ENCODE assay signal across 8 cellular contexts in the genomic region with DNA sequence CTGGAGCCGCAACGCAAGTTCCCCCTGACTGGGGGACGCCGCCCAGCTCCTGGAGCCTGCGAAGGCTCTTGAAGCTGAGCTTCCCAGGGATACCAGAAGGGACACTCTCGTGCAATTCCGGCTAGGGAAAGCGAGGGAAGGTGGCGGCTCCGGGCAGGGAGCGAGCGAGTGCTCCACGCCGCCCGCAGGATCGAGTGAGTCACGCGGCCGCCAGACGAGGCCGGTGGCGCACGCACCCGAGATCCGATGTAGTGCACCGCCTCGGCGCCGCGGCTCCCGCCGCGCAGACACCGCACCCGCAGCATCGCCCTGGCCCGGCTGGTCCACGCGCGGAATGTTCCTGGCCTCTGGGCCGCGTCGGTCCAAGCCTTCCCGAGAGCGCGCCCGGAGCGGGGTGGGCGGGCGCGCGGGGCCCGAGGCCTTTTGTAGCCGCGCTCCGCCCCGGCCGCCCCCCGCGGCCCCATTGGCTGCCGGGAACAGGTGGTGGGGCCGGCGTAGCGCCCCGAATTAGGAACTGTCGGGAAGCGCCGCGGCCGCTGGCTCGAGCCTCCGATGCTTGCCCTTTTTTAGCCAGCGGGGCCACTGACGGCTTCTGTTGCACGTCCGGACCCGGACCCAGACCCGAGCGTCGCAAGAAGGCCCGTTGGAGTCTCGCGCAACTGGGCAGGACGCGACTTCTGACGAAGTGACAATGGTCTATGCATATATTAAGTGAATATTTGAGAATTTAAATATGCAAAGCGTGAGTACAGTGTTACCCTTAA. TPM values are rescaled to one million over a fixed set of nuclear protein-coding genes. Genes with fewer than 3 reads are reported as not detected.
A peak's percentile ranks its signal among the peaks of the same experiment; 100 is the strongest.
DNase-seq lines count a peak whose midpoint lies in the region; ATAC-seq, FAIRE-seq and TF ChIP-seq lines count a peak whose summit lies in the region.

A gene with protein sequence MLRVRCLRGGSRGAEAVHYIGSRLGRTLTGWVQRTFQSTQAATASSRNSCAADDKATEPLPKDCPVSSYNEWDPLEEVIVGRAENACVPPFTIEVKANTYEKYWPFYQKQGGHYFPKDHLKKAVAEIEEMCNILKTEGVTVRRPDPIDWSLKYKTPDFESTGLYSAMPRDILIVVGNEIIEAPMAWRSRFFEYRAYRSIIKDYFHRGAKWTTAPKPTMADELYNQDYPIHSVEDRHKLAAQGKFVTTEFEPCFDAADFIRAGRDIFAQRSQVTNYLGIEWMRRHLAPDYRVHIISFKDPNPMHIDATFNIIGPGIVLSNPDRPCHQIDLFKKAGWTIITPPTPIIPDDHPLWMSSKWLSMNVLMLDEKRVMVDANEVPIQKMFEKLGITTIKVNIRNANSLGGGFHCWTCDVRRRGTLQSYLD (minus strand): TSS at position 396 of the 764 bp plus-strand sequence. CDS start 91 bp downstream, at position 305.

- H3K36me3 Mint-ChIP-seq in activated CD8-positive, alpha-beta memory T cell treated with anti-CD3 and anti-CD28 coated beads, Interleukin-2, amount 10 ng/mL, durations not matched to agents 7 days and 5 days: no peaks in the 10 kb centered on the region
- peaks cover 20% of the 10 kb centered on the region for H3K36me3 Mint-ChIP-seq in stimulated activated memory B cell treated with anti-CD40 and anti-IgM and Interleukin-4, amounts not matched to agents 10 μg/mL and 1 μg/mL and 100 μg/mL, for 72 hours

- no peaks in the 10 kb centered on the region for H3K9me3 ChIP-seq in mononuclear cell (ENCODE audit: low read depth, low read length)

- H3K9me3 Mint-ChIP-seq in activated CD8-positive, alpha-beta memory T cell treated with anti-CD3 and anti-CD28 coated beads, Interleukin-2, amount 10 ng/mL, durations not matched to agents 7 days and 5 days (ENCODE audit: low read depth): no peaks in the 10 kb centered on the region
- H3K9me3 Mint-ChIP-seq in stimulated activated memory B cell treated with anti-CD40 and anti-IgM and Interleukin-4, amounts not matched to agents 10 μg/mL and 1 μg/mL and 100 μg/mL, for 72 hours: no peaks in the 10 kb centered on the region

- FAIRE-seq in GM18507 (lab: Jason Lieb, UNC): peak; percentile 89

- H3K27me3 Mint-ChIP-seq in activated CD8-positive, alpha-beta memory T cell treated with anti-CD3 and anti-CD28 coated beads, Interleukin-2, amount 10 ng/mL, durations not matched to agents 7 days and 5 days: peaks cover 70% of the 10 kb centered on the region
- H3K27me3 Mint-ChIP-seq in stimulated activated memory B cell treated with anti-CD40 and anti-IgM and Interleukin-4, amounts not matched to agents 10 μg/mL and 1 μg/mL and 100 μg/mL, for 72 hours: no peaks in the 10 kb centered on the region

- TF ChIP-seq CTCF in AG04449 (IDR thresholded peaks at IDR 0.05; ENCODE audit: insufficient read depth, low read length, missing control alignments) (peak; percentile 71), epithelial cell of proximal tubule (conservative IDR thresholded peaks at IDR 0.05; ENCODE audit: low read depth, low read length) (peak; percentile 47)

- H3K27me3 ChIP-seq in mononuclear cell (ENCODE audit: insufficient read depth, low read length): peaks cover 44% of the 10 kb centered on the region

- H3K4me1 Mint-ChIP-seq in activated CD8-positive, alpha-beta memory T cell treated with anti-CD3 and anti-CD28 coated beads, Interleukin-2, amount 10 ng/mL, durations not matched to agents 7 days and 5 days: peaks cover 18% of the 10 kb centered on the region
- peaks cover 39% of the 10 kb centered on the region for H3K4me1 Mint-ChIP-seq in stimulated activated memory B cell treated with anti-CD40 and anti-IgM and Interleukin-4, amounts not matched to agents 10 μg/mL and 1 μg/mL and 100 μg/mL, for 72 hours

- peak; percentile 86 for ATAC-seq in HG02885 (IDR thresholded peaks at IDR 0.05; ENCODE audit: poor library complexity, unreplicated experiment)
- ATAC-seq in activated CD8-positive, alpha-beta memory T cell treated with anti-CD3 and anti-CD28 coated beads, Interleukin-2, amount 10 ng/mL, durations not matched to agents 7 days and 5 days: peak; percentile 88
- ATAC-seq in stimulated activated memory B cell treated with anti-CD40 and anti-IgM and Interleukin-4, amounts not matched to agents 10 μg/mL and 1 μg/mL and 100 μg/mL, for 72 hours: peak; percentile 96

- CTCF ChIA-PET in AG04449 (lab: Yijun Ruan, JAX): interaction anchor here (0.7 to 2.3 kb wide), 6 partner anchors 15 to 215 kb away, joined by 3 to 11 read pairs (median 4); a partner anchor contains a TSS
- CTCF ChIA-PET in activated CD8-positive, alpha-beta memory T cell treated with anti-CD3 and anti-CD28 coated beads, Interleukin-2, amount 10 ng/mL, durations not matched to agents 7 days and 5 days (lab: Charles Lee): interaction anchor here (2.0 kb wide), 1 partner anchor 24 kb away, joined by 7 read pairs; a partner anchor contains a TSS

- H3K4me3 ChIP-seq in AG04449 (ENCODE audit: low read depth, low read length) (peak within 1 kb of the TSS; percentile 48), epithelial cell of proximal tubule (ENCODE audit: low read depth, low read length) (peak within 1 kb of the TSS; percentile 54), mononuclear cell (ENCODE audit: low read length) (peak within 1 kb of the TSS; percentile 42)

- POLR2A ChIA-PET in AG04449 (lab: Yijun Ruan, JAX): no interaction called here

- H3K4me1 ChIP-seq in mononuclear cell (ENCODE audit: insufficient read depth, low read length): peaks cover 16% of the 10 kb centered on the region

- H3K4me3 Mint-ChIP-seq in activated CD8-positive, alpha-beta memory T cell treated with anti-CD3 and anti-CD28 coated beads, Interleukin-2, amount 10 ng/mL, durations not matched to agents 7 days and 5 days: peak within 1 kb of the TSS; percentile 58
- peak within 1 kb of the TSS; percentile 93 for H3K4me3 Mint-ChIP-seq in stimulated activated memory B cell treated with anti-CD40 and anti-IgM and Interleukin-4, amounts not matched to agents 10 μg/mL and 1 μg/mL and 100 μg/mL, for 72 hours

- no peak for DNase-seq in AG04449 (ENCODE audit: low read depth, low spot score)
- peak; percentile 81 for DNase-seq in GM18507 (ENCODE audit: extremely low spot score, insufficient read length, low read depth)
- DNase-seq in NCI-H2171 treated with DMSO at 0.1 percent for 48 hours (lab: John Stamatoyannopoulos, UW): peak; percentile 81
- DNase-seq in activated CD8-positive, alpha-beta memory T cell treated with anti-CD3 and anti-CD28 coated beads, Interleukin-2, amount 10 ng/mL, durations not matched to agents 7 days and 5 days: peak; percentile 55
- DNase-seq in epithelial cell of proximal tubule (ENCODE audit: low read depth): no peak

- H3K27ac Mint-ChIP-seq in activated CD8-positive, alpha-beta memory T cell treated with anti-CD3 and anti-CD28 coated beads, Interleukin-2, amount 10 ng/mL, durations not matched to agents 7 days and 5 days: no peak within 1 kb of the TSS
- peak within 1 kb of the TSS; percentile 93 for H3K27ac Mint-ChIP-seq in stimulated activated memory B cell treated with anti-CD40 and anti-IgM and Interleukin-4, amounts not matched to agents 10 μg/mL and 1 μg/mL and 100 μg/mL, for 72 hours

RNA-seq across cellular contexts. Expression of the gene that starts here (rescaled TPM):
- 1 to 10 TPM; 2.0 to 2.7 TPM for total RNA-seq in activated CD8-positive, alpha-beta memory T cell treated with anti-CD3 and anti-CD28 coated beads, Interleukin-2, amount 10 ng/mL, durations not matched to agents 7 days and 5 days
- total RNA-seq in epithelial cell of proximal tubule (4.7 and 9.9 TPM in 2 replicates), mononuclear cell (2.3 TPM)

Comparison
In these comparisons a context has a peak if more than half of its experiments do, and no peak if none do; other contexts are left out.
1. DNase-seq: peak in GM18507 (single experiment), NCI-H2171 treated with DMSO at 0.1 percent for 48 hours (single experiment) and activated CD8-positive, alpha-beta memory T cell treated with anti-CD3 and anti-CD28 coated beads, Interleukin-2, amount 10 ng/mL, durations not matched to agents 7 days and 5 days (single experiment); none in AG04449 (single experiment) and epithelial cell of proximal tubule (single experiment).
2. Peak in every context shown above with its lines, with median percentiles within 50 percentile points of each other: H3K4me3 ChIP-seq and ATAC-seq.